In the genomic region with DNA sequence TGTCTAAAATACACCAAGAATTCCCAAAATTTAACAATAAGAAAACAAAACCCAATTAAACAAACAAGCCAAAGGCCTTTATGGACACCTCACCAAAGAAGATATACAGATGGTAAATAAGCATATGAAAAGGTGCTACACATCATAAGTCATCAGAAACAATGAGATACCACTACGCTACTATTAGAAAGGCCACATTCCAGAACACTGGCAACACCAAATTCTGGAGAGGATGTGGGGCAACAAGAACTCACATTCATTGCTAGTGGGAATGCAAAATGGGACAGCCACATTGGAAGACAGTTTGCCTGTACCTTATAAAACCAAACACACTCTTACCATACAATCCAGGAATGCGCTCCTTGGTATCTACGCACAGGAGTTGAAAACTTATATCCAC, we compare ENCODE assay signal across 3 cellular contexts.
TF ChIP-seq lines count a peak whose summit lies in the region.

No MANE protein-coding gene starts in this region.

TF ChIP-seq in SK-N-SH, 30 proteins besides CTCF, POLR2A, EP300 and RAD21 (continues in another document):
- TF ChIP-seq, protein P1, sequence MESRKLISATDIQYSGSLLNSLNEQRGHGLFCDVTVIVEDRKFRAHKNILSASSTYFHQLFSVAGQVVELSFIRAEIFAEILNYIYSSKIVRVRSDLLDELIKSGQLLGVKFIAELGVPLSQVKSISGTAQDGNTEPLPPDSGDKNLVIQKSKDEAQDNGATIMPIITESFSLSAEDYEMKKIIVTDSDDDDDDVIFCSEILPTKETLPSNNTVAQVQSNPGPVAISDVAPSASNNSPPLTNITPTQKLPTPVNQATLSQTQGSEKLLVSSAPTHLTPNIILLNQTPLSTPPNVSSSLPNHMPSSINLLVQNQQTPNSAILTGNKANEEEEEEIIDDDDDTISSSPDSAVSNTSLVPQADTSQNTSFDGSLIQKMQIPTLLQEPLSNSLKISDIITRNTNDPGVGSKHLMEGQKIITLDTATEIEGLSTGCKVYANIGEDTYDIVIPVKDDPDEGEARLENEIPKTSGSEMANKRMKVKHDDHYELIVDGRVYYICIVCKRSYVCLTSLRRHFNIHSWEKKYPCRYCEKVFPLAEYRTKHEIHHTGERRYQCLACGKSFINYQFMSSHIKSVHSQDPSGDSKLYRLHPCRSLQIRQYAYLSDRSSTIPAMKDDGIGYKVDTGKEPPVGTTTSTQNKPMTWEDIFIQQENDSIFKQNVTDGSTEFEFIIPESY (IDR thresholded peaks at IDR 0.05; ENCODE audit: borderline replicate concordance, low read depth), result no peak
- TF ChIP-seq, protein P2, sequence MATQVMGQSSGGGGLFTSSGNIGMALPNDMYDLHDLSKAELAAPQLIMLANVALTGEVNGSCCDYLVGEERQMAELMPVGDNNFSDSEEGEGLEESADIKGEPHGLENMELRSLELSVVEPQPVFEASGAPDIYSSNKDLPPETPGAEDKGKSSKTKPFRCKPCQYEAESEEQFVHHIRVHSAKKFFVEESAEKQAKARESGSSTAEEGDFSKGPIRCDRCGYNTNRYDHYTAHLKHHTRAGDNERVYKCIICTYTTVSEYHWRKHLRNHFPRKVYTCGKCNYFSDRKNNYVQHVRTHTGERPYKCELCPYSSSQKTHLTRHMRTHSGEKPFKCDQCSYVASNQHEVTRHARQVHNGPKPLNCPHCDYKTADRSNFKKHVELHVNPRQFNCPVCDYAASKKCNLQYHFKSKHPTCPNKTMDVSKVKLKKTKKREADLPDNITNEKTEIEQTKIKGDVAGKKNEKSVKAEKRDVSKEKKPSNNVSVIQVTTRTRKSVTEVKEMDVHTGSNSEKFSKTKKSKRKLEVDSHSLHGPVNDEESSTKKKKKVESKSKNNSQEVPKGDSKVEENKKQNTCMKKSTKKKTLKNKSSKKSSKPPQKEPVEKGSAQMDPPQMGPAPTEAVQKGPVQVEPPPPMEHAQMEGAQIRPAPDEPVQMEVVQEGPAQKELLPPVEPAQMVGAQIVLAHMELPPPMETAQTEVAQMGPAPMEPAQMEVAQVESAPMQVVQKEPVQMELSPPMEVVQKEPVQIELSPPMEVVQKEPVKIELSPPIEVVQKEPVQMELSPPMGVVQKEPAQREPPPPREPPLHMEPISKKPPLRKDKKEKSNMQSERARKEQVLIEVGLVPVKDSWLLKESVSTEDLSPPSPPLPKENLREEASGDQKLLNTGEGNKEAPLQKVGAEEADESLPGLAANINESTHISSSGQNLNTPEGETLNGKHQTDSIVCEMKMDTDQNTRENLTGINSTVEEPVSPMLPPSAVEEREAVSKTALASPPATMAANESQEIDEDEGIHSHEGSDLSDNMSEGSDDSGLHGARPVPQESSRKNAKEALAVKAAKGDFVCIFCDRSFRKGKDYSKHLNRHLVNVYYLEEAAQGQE (IDR thresholded peaks at IDR 0.05; ENCODE audit: low read depth, low read length), result no peak
- TF ChIP-seq JUND (IDR thresholded peaks at IDR 0.05) (no peak), FOXM1 (IDR thresholded peaks at IDR 0.05; ENCODE audit: low read depth) (no peak), POLR2AphosphoS5 (IDR thresholded peaks at IDR 0.05; ENCODE audit: low read depth, low read length) (no peak), CHD2 (IDR thresholded peaks at IDR 0.05; ENCODE audit: low read length, partially characterized antibody) (no peak)
- TF ChIP-seq, protein P3, sequence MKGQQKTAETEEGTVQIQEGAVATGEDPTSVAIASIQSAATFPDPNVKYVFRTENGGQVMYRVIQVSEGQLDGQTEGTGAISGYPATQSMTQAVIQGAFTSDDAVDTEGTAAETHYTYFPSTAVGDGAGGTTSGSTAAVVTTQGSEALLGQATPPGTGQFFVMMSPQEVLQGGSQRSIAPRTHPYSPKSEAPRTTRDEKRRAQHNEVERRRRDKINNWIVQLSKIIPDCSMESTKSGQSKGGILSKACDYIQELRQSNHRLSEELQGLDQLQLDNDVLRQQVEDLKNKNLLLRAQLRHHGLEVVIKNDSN (IDR thresholded peaks at IDR 0.05; ENCODE audit: borderline replicate concordance, low read depth), result no peak
- TF ChIP-seq, protein P4, sequence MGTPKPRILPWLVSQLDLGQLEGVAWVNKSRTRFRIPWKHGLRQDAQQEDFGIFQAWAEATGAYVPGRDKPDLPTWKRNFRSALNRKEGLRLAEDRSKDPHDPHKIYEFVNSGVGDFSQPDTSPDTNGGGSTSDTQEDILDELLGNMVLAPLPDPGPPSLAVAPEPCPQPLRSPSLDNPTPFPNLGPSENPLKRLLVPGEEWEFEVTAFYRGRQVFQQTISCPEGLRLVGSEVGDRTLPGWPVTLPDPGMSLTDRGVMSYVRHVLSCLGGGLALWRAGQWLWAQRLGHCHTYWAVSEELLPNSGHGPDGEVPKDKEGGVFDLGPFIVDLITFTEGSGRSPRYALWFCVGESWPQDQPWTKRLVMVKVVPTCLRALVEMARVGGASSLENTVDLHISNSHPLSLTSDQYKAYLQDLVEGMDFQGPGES (IDR thresholded peaks at IDR 0.05; ENCODE audit: low read depth, low read length), result no peak

TF ChIP-seq in SK-N-SH treated with all-trans-retinoic acid at 6 μM for 48 hours, 23 proteins besides CTCF, POLR2A, EP300 and RAD21 (continued from another document and continues in another):
- TF ChIP-seq, protein P5, sequence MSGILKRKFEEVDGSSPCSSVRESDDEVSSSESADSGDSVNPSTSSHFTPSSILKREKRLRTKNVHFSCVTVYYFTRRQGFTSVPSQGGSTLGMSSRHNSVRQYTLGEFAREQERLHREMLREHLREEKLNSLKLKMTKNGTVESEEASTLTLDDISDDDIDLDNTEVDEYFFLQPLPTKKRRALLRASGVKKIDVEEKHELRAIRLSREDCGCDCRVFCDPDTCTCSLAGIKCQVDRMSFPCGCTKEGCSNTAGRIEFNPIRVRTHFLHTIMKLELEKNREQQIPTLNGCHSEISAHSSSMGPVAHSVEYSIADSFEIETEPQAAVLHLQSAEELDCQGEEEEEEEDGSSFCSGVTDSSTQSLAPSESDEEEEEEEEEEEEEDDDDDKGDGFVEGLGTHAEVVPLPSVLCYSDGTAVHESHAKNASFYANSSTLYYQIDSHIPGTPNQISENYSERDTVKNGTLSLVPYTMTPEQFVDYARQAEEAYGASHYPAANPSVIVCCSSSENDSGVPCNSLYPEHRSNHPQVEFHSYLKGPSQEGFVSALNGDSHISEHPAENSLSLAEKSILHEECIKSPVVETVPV (CRISPR knock-in tag; IDR thresholded peaks at IDR 0.05), result no peak
- TF ChIP-seq CSDC2 (CRISPR knock-in tag; IDR thresholded peaks at IDR 0.05) (no peak), ZNF70 (CRISPR knock-in tag; IDR thresholded peaks at IDR 0.05) (no peak), ZFP3 (CRISPR knock-in tag; IDR thresholded peaks at IDR 0.05) (no peak), SNAI2 (CRISPR knock-in tag; IDR thresholded peaks at IDR 0.05) (no peak), ZC3H10 (CRISPR knock-in tag; IDR thresholded peaks at IDR 0.05) (no peak), RARB (CRISPR knock-in tag; IDR thresholded peaks at IDR 0.05) (no peak), TCF4 (CRISPR knock-in tag; IDR thresholded peaks at IDR 0.05; ENCODE audit: borderline replicate concordance) (no peak), ZNF565 (CRISPR knock-in tag; conservative IDR thresholded peaks at IDR 0.05; ENCODE audit: low read depth) (no peak), BACH2 (CRISPR knock-in tag; IDR thresholded peaks at IDR 0.05; ENCODE audit: borderline replicate concordance) (no peak), ZNF8 (CRISPR knock-in tag; IDR thresholded peaks at IDR 0.05) (no peak), ISL1 (CRISPR knock-in tag; IDR thresholded peaks at IDR 0.05) (no peak)
- TF ChIP-seq, protein P6, sequence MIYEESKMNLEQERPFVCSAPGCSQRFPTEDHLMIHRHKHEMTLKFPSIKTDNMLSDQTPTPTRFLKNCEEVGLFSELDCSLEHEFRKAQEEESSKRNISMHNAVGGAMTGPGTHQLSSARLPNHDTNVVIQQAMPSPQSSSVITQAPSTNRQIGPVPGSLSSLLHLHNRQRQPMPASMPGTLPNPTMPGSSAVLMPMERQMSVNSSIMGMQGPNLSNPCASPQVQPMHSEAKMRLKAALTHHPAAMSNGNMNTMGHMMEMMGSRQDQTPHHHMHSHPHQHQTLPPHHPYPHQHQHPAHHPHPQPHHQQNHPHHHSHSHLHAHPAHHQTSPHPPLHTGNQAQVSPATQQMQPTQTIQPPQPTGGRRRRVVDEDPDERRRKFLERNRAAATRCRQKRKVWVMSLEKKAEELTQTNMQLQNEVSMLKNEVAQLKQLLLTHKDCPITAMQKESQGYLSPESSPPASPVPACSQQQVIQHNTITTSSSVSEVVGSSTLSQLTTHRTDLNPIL (CRISPR knock-in tag; IDR thresholded peaks at IDR 0.05; ENCODE audit: low read depth), result no peak
- TF ChIP-seq, protein P7, sequence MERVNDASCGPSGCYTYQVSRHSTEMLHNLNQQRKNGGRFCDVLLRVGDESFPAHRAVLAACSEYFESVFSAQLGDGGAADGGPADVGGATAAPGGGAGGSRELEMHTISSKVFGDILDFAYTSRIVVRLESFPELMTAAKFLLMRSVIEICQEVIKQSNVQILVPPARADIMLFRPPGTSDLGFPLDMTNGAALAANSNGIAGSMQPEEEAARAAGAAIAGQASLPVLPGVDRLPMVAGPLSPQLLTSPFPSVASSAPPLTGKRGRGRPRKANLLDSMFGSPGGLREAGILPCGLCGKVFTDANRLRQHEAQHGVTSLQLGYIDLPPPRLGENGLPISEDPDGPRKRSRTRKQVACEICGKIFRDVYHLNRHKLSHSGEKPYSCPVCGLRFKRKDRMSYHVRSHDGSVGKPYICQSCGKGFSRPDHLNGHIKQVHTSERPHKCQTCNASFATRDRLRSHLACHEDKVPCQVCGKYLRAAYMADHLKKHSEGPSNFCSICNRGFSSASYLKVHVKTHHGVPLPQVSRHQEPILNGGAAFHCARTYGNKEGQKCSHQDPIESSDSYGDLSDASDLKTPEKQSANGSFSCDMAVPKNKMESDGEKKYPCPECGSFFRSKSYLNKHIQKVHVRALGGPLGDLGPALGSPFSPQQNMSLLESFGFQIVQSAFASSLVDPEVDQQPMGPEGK (CRISPR knock-in tag; IDR thresholded peaks at IDR 0.05; ENCODE audit: borderline replicate concordance), result no peak

TF ChIP-seq in endothelial cell of umbilical vein, 7 proteins besides CTCF, POLR2A, EP300 and RAD21 (continued from another document):
- TF ChIP-seq, protein P8, sequence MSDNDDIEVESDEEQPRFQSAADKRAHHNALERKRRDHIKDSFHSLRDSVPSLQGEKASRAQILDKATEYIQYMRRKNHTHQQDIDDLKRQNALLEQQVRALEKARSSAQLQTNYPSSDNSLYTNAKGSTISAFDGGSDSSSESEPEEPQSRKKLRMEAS (IDR thresholded peaks at IDR 0.05; ENCODE audit: insufficient read depth, insufficient read length), result no peak
- no peak for TF ChIP-seq GATA2 (IDR thresholded peaks at IDR 0.05; ENCODE audit: insufficient read depth, insufficient read length, low read depth, low read length)
TF ChIP-seq in endothelial cell of umbilical vein: peak in this region for 0.
